In the genomic region with DNA sequence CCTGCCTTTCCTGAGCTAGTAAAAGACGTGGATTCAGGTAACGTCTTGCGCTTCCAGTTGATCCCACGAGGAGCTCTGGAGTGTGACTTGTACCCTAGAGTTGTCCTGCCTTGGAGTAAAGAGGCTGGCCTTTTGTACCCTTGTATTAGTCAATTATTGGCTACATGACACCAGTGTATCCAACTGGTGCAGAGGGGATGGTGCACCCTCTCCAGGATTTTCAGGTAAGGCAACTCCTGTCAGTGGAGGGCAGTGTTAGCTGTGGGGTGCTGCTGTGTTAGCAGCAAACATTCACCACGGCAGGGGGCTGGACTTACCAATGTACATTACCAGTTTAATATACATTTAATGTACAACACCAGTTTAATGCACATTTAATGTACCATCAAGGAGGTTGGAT, we compare ENCODE assay signal across 20 cellular contexts.
DNase-seq lines count a peak whose midpoint lies in the region; FAIRE-seq and TF ChIP-seq lines count a peak whose summit lies in the region.
"Had no signal": no experiment of that assay in that cellular context is flagged by ENCODE, and none has a peak within 500 bp of the region (broad histone marks: within the 10 kb centered on the region; RNA-seq: fewer than 3 reads in every experiment).

No MANE protein-coding gene starts in this region.

- H3K9ac ChIP-seq in kidney (ENCODE audit: low read length in 2 of 2) = no peak overlapping the region
- H3K9ac ChIP-seq: BLaER1 treated with 17β-estradiol and CSF1 and Interleukin-3, amounts not matched to agents 10 nM and 100 nM had no signal

- DNase-seq in AG04449 (ENCODE audit: low read depth, low spot score) (no peak), Daoy (ENCODE audit: low read depth) (peak; percentile 54), WERI-Rb-1 (peak; percentile 60), kidney (no peak), NAMALWA (ENCODE audit: low spot score) (no peak), ureter (ENCODE audit: low spot score) (no peak)
- DNase-seq in effector CD8-positive, alpha-beta T cell (lab: John Stamatoyannopoulos, UW) = no peak
- no peak for DNase-seq in activated CD4-positive, alpha-beta T cell treated with anti-CD3 and anti-CD28 coated beads for 1 hour
- DNase-seq: activated CD8-positive, alpha-beta memory T cell treated with anti-CD3 and anti-CD28 coated beads, Interleukin-2, amount 50 U/mL, for 4 hours; cerebellar nuclear complex; GF-D8; KG1; natural killer cell; NCI-H1436 treated with DMSO at 0.1 percent for 48 hours; sigmoid colon; stimulated activated CD4-positive, alpha-beta T cell treated with anti-CD3 and anti-CD28 coated beads, Interleukin-4, amount 100 ng/mL, for 1 hour; SW 1271; upper lobe of left lung had no signal

- H3K27me3 ChIP-seq in WERI-Rb-1 (ENCODE audit: insufficient read depth, low read depth, severe bottlenecking) = no peaks in the 10 kb centered on the region
- H3K27me3 ChIP-seq: BLaER1 treated with 17β-estradiol and CSF1 and Interleukin-3, amounts not matched to agents 10 nM and 100 nM; sigmoid colon; upper lobe of left lung had no signal

- CTCF ChIA-PET in AG04449 (lab: Yijun Ruan, JAX) = no interaction called here

- intact Hi-C loops in kidney (cut with DNase I) = no loop called here

- no peak overlapping the region for H3K4me3 ChIP-seq in AG04449 (ENCODE audit: low read depth, low read length)
- H3K4me3 ChIP-seq in WERI-Rb-1 (ENCODE audit: low read depth, low read length) = no peak overlapping the region
- H3K4me3 ChIP-seq in kidney (ENCODE audit: low read length in 2 of 2) = no peak overlapping the region
- H3K4me3 ChIP-seq: BLaER1 treated with 17β-estradiol and CSF1 and Interleukin-3, amounts not matched to agents 10 nM and 100 nM; sigmoid colon; upper lobe of left lung had no signal

- H3K9me3 ChIP-seq in WERI-Rb-1 (ENCODE audit: severe bottlenecking) (no peaks in the 10 kb centered on the region), kidney (ENCODE audit: control insufficient read depth in 1 of 2, low read length in 2 of 2) (no peaks in the 10 kb centered on the region)
- H3K9me3 ChIP-seq: BLaER1 treated with 17β-estradiol and CSF1 and Interleukin-3, amounts not matched to agents 10 nM and 100 nM; sigmoid colon; upper lobe of left lung had no signal

- H3K27ac ChIP-seq in WERI-Rb-1 (no peak overlapping the region), kidney (ENCODE audit: low read depth in 2 of 2, low read length in 2 of 2) (no peak overlapping the region)
- H3K27ac ChIP-seq: BLaER1 treated with 17β-estradiol and CSF1 and Interleukin-3, amounts not matched to agents 10 nM and 100 nM; sigmoid colon; upper lobe of left lung; VCaP had no signal

- TF ChIP-seq CTCF in AG04449 (IDR thresholded peaks at IDR 0.05; ENCODE audit: insufficient read depth, low read length, missing control alignments) (peak; percentile 2), WERI-Rb-1 (IDR thresholded peaks at IDR 0.05; ENCODE audit: low read depth, low read length) (peak; percentile 59), kidney (IDR thresholded peaks at IDR 0.05; ENCODE audit: borderline replicate concordance, extremely low read depth, insufficient read depth) (peak; percentile 12)

- H3K36me3 ChIP-seq in WERI-Rb-1 = no peaks in the 10 kb centered on the region
- H3K36me3 ChIP-seq in kidney (ENCODE audit: control insufficient read depth in 1 of 2, insufficient read depth in 2 of 2, low read length in 2 of 2) = no peaks in the 10 kb centered on the region
- H3K36me3 ChIP-seq: BLaER1 treated with 17β-estradiol and CSF1 and Interleukin-3, amounts not matched to agents 10 nM and 100 nM; sigmoid colon; upper lobe of left lung had no signal

- peaks cover 0 to 3% of the 10 kb centered on the region in 2 donors for H3K4me1 ChIP-seq in kidney (ENCODE audit: control insufficient read depth in 1 of 2, insufficient read depth in 1 of 2, low read depth in 1 of 2, low read length in 2 of 2)

- no peak for FAIRE-seq in kidney (lab: Jason Lieb, UNC)

- POLR2A ChIA-PET in AG04449 (lab: Yijun Ruan, JAX) = no interaction called here

Comparison
In these comparisons a context has a peak if more than half of its experiments do, and no peak if none do; other contexts are left out.
1. DNase-seq: peak in Daoy (single experiment) and WERI-Rb-1 (single experiment); none in AG04449 (single experiment), kidney (single experiment), NAMALWA (single experiment), effector CD8-positive, alpha-beta T cell (single experiment), activated CD4-positive, alpha-beta T cell treated with anti-CD3 and anti-CD28 coated beads for 1 hour (single experiment) and ureter (single experiment).
2. CTCF ChIP-seq: peak in every context shown above with its lines; median percentile 59 in WERI-Rb-1; 12 in kidney; 2 in AG04449.